ENCODE assay signal across 8 cellular contexts in the genomic region with DNA sequence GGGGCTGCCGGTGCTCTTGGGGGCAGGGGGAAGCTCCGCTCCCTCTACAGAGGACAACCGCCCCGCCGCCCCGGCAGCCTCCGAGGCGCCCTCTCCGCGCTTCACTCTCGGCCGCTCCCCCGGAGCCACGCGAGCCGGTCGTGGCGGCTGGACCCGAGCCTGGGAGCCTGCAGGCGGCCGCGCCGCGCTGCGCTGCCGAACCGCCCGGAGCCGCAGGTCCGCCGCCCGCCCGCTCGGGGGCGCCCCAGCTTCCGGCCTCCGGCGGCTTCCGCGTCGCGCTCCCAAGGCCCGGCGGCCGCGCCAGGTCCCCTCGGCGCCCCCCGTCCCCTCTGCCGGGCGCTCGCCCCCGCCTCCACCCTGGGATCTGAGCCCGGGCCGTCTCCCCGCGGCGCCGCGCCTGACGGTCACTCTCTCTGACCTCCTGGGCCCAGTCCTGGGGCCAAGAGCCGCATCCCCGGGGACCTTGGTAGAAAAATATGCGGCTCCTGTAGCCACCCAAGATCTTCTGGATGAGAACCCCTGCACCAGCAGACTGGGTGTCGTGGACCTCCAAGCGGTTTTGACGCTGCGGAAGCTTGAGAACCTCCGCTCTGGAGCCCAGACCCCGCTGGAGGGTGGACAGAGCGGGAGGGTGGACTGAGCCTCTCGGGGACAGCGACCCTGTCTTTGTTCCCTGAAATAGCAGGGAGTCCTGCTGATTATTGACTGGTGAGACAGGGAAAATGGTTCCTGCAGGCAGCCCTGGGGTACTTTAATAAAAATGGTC. TPM values are rescaled to one million over a fixed set of nuclear protein-coding genes. Genes with fewer than 3 reads are reported as not detected.
DNase-seq lines count a peak whose midpoint lies in the region; ATAC-seq and TF ChIP-seq lines count a peak whose summit lies in the region.

No MANE protein-coding gene starts in this region.

- H3K4me1 ChIP-seq in OCI-LY3 (ENCODE audit: low read length) (peaks cover 39% of the 10 kb centered on the region), prostate gland (replicated peaks) (peaks cover 8% of the 10 kb centered on the region)

- H3K27ac ChIP-seq in OCI-LY3 (ENCODE audit: low read length) (no peak overlapping the region), prostate gland (peak overlapping the region in 1 of 2 donors; percentile 39)

- 13% methylated on average over 58 of the region's 73 CpGs for WGBS in prostate gland

- no peak for TF ChIP-seq POLR2A in prostate gland (IDR thresholded peaks at IDR 0.05)

- peak overlapping the region; percentile 81 for H3K4me3 ChIP-seq in OCI-LY3 (ENCODE audit: low read length)
- peak overlapping the region; percentile 35 to 38 for H3K4me3 ChIP-seq in prostate gland

- H3K27me3 ChIP-seq in OCI-LY3 (ENCODE audit: low read depth, low read length) = peaks cover 20% of the 10 kb centered on the region
- H3K27me3 ChIP-seq in prostate gland (replicated peaks; ENCODE audit: insufficient read depth) = no peaks in the 10 kb centered on the region

- H3K36me3 ChIP-seq in OCI-LY3 (replicated peaks; ENCODE audit: low read depth, low read length) = no peaks in the 10 kb centered on the region
- H3K36me3 ChIP-seq in prostate gland = no peaks in the 10 kb centered on the region

- H3K9me3 ChIP-seq in OCI-LY3 (ENCODE audit: insufficient read depth, low read length) (no peaks in the 10 kb centered on the region), prostate gland (no peaks in the 10 kb centered on the region)

- TF ChIP-seq CTCF in GM12874 (IDR thresholded peaks at IDR 0.05; ENCODE audit: insufficient read depth, low read depth, low read length) (peak; percentile 59), OCI-LY3 (IDR thresholded peaks at IDR 0.05; ENCODE audit: low read depth, low read length) (peak; percentile 21; the same call in 1 of the 2 replicates), prostate gland (IDR thresholded peaks at IDR 0.05) (peak in 3 of 4 experiments; percentile 4 to 73 (median 28))

- peak; percentile 69 for DNase-seq in activated naive CD4-positive, alpha-beta T cell treated with Interleukin-2 at 50 U/mL for 16 hours
- peak; percentile 86 for DNase-seq in cardiac septum (ENCODE audit: low spot score)
- DNase-seq in prostate gland (ENCODE audit: low spot score) = no peak
- no peak for DNase-seq in NK-92 treated with Interleukin-12 subunit alpha and Interleukin-12 subunit beta, amount 100 ng/mL, for 24 hours (lab: John Stamatoyannopoulos, UW)

- H4K20me1 ChIP-seq in OCI-LY3 (ENCODE audit: insufficient read depth, low read length) = no peaks in the 10 kb centered on the region

- peak overlapping the region; percentile 81 for H2AFZ ChIP-seq in OCI-LY3 (ENCODE audit: low read depth, low read length)

- intact Hi-C loops in cardiac septum (cut with DNase I) (loop anchor here (1.0 to 2.0 kb wide), 2 partner anchors 37 to 256 kb away; no protein-coding TSS in a partner anchor), prostate gland (cut with DNase I) (loop anchor here (5.0 kb wide), 1 partner anchor 38 kb away; no protein-coding TSS in a partner anchor)

- ATAC-seq in HG02678 (IDR thresholded peaks at IDR 0.05; ENCODE audit: unreplicated experiment) (peak; percentile 41), HG02938 (IDR thresholded peaks at IDR 0.05; ENCODE audit: unreplicated experiment) (no peak)

- H3K9ac ChIP-seq in OCI-LY3 (ENCODE audit: low read length) = peak overlapping the region; percentile 78

- no peaks in the 10 kb centered on the region for H3K79me2 ChIP-seq in OCI-LY3 (ENCODE audit: low read length)

- peak overlapping the region; percentile 98 for H3K4me2 ChIP-seq in OCI-LY3 (ENCODE audit: low read length)

RNA-seq across cellular contexts. Expression of gene SERTAD2, which starts 44.3 kb away (rescaled TPM):
- total RNA-seq in cardiac septum = 22.8 TPM
- total RNA-seq in prostate gland = 10 to 100 TPM; 15.3 to 26.0 TPM

Comparison
In these comparisons a context has a peak if more than half of its experiments do, and no peak if none do; other contexts are left out.
1. DNase-seq: peak in activated naive CD4-positive, alpha-beta T cell treated with Interleukin-2 at 50 U/mL for 16 hours (single experiment) and cardiac septum (single experiment); none in prostate gland (single experiment) and NK-92 treated with Interleukin-12 subunit alpha and Interleukin-12 subunit beta, amount 100 ng/mL, for 24 hours (single experiment).
2. Peak in every context shown above with its lines, with median percentiles within 50 percentile points of each other: CTCF ChIP-seq.